Comparison of ENCODE assay signal across 8 cellular contexts in genomic region chr1:52056937-52057231, GRCh38. TPM values are rescaled to one million over a fixed set of nuclear protein-coding genes. Genes with fewer than 3 reads are reported as not detected.
A peak's percentile ranks its signal among the peaks of the same experiment; 100 is the strongest.
DNase-seq lines count a peak whose midpoint lies in the region; ATAC-seq and TF ChIP-seq lines count a peak whose summit lies in the region.

No MANE protein-coding gene starts in this region.

- peak overlapping the region; percentile 89 for H3K9ac ChIP-seq in NT2/D1 (ENCODE audit: insufficient read length, low read depth)

- intact Hi-C loops in heart right ventricle (cut with DNase I) (loop anchor here in 1 of 10 donors (5.0 kb wide), 1 partner anchor 180 kb away; the partner anchor contains the start of gene NRDC), Right ventricle myocardium inferior (cut with DNase I) (loop anchor here (5.0 to 10.0 kb wide), 2 partner anchors 180 to 1168 kb away; partner anchors contain the start of genes CZIB and NRDC), esophagus muscularis mucosa (cut with DNase I) (no loop called here), sigmoid colon (cut with DNase I) (loop anchor here (5.0 to 10.0 kb wide), 2 partner anchors 85 to 238 kb away; partner anchors contain the start of gene ZFYVE9)

- no peak for DNase-seq in heart right ventricle
- no peak for DNase-seq in Right ventricle myocardium inferior (ENCODE audit: missing footprints)
- DNase-seq in NT2/D1 (ENCODE audit: low read depth, low spot score) = no peak
- DNase-seq in esophagus muscularis mucosa (ENCODE audit: extremely low spot score) = no peak
- no peak for DNase-seq in sigmoid colon
- no peak for DNase-seq in inferior parietal cortex (ENCODE audit: extremely low spot score)
- DNase-seq in NCI-H187 (lab: John Stamatoyannopoulos, UW) = no peak

- TF ChIP-seq CTCF in heart right ventricle (IDR thresholded peaks at IDR 0.05) (no peak), esophagus muscularis mucosa (IDR thresholded peaks at IDR 0.05) (no peak), sigmoid colon (IDR thresholded peaks at IDR 0.05) (no peak)

- H3K4me3 ChIP-seq in heart right ventricle (peak overlapping the region; percentile 73 to 99 (median 90)), NT2/D1 (ENCODE audit: insufficient read length, low read depth) (peak overlapping the region; percentile 89), esophagus muscularis mucosa (peak overlapping the region; percentile 87 to 98 (median 95)), sigmoid colon (peak overlapping the region; percentile 77 to 96 (median 83))

- 0 to 2% methylated on average over 4 of the region's 4 CpGs for WGBS in heart right ventricle, 2 donors
- 4% methylated on average over 4 of the region's 4 CpGs for WGBS in esophagus muscularis mucosa
- 0% methylated on average over 4 of the region's 4 CpGs for WGBS in sigmoid colon, 2 donors

- TF ChIP-seq POLR2A in esophagus muscularis mucosa (IDR thresholded peaks at IDR 0.05; ENCODE audit: low read depth) (no peak), sigmoid colon (IDR thresholded peaks at IDR 0.05) (no peak)

- H3K4me1 ChIP-seq in heart right ventricle (peaks cover 2 to 53% (median 37%) of the 10 kb centered on the region in 9 donors), NT2/D1 (ENCODE audit: insufficient read depth, insufficient read length) (no peaks in the 10 kb centered on the region), esophagus muscularis mucosa (peaks cover 37 to 49% (median 47%) of the 10 kb centered on the region in 4 donors), sigmoid colon (peaks cover 0 to 46% (median 33%) of the 10 kb centered on the region in 4 donors)

- peak overlapping the region in 9 of 10 donors; percentile 86 to 97 (median 91) for H3K27ac ChIP-seq in heart right ventricle
- H3K27ac ChIP-seq in esophagus muscularis mucosa (replicated peaks in 1 of 4) = peak overlapping the region; percentile 88 to 95 (median 93)
- peak overlapping the region; percentile 88 to 94 (median 88) for H3K27ac ChIP-seq in sigmoid colon

- TF ChIP-seq EP300 in esophagus muscularis mucosa (IDR thresholded peaks at IDR 0.05) (no peak), sigmoid colon (IDR thresholded peaks at IDR 0.05) (no peak)

- peaks cover 0 to 40% (median 14%) of the 10 kb centered on the region in 9 donors for H3K36me3 ChIP-seq in heart right ventricle
- peaks cover 29% of the 10 kb centered on the region for H3K36me3 ChIP-seq in NT2/D1 (ENCODE audit: insufficient read depth, insufficient read length, low read length)
- H3K36me3 ChIP-seq in esophagus muscularis mucosa = peaks cover 11 to 36% (median 24%) of the 10 kb centered on the region in 4 donors
- peaks cover 3 to 24% (median 12%) of the 10 kb centered on the region in 4 donors for H3K36me3 ChIP-seq in sigmoid colon

- no peak for ATAC-seq in heart right ventricle
- no peak for ATAC-seq in Right ventricle myocardium inferior
- no peak for ATAC-seq in GM21526 (IDR thresholded peaks at IDR 0.05; ENCODE audit: low FRiP score, unreplicated experiment)

- H3K27me3 ChIP-seq in heart right ventricle (no peaks in the 10 kb centered on the region), NT2/D1 (ENCODE audit: insufficient read depth, insufficient read length) (no peaks in the 10 kb centered on the region), esophagus muscularis mucosa (no peaks in the 10 kb centered on the region), sigmoid colon (no peaks in the 10 kb centered on the region)

- H3K9me3 ChIP-seq in heart right ventricle (no peaks in the 10 kb centered on the region), NT2/D1 (ENCODE audit: insufficient read depth, low read length) (no peaks in the 10 kb centered on the region), esophagus muscularis mucosa (no peaks in the 10 kb centered on the region), sigmoid colon (no peaks in the 10 kb centered on the region)

RNA-seq across cellular contexts. Expression of gene BTF3L4, which starts 0.8 kb away (rescaled TPM):
- total RNA-seq in heart right ventricle (10 to 100 TPM; 27.7 to 37.1 (median 30.2) TPM), Right ventricle myocardium inferior (25.5 TPM), esophagus muscularis mucosa (10 to 100 TPM; 22.6 to 48.5 (median 30.2) TPM), sigmoid colon (10 to 100 TPM; 42.9 to 58.1 (median 51.1) TPM)
- polyA plus RNA-seq in heart right ventricle (10 to 100 TPM; 24.9 to 36.3 TPM), sigmoid colon (10 to 100 TPM; 22.2 to 30.0 (median 27.3) TPM)

RNA-seq across cellular contexts. Expression of gene TXNDC12, which starts 1.9 kb away (rescaled TPM):
- total RNA-seq in heart right ventricle (10 to 100 TPM; 18.9 to 34.9 (median 27.3) TPM), Right ventricle myocardium inferior (21.2 TPM), esophagus muscularis mucosa (10 to 100 TPM; 13.7 to 25.8 (median 15.8) TPM), sigmoid colon (10 to 100 TPM; 20.8 to 27.1 (median 26.3) TPM)
- polyA plus RNA-seq in heart right ventricle (10 to 100 TPM; 15.6 to 28.5 TPM), sigmoid colon (10 to 100 TPM in 2 of 3 donors, 1 to 10 TPM in 1; 9.0 to 33.3 (median 16.9) TPM)

RNA-seq across cellular contexts. Expression of gene KTI12, which starts 23.3 kb away (rescaled TPM):
- total RNA-seq in heart right ventricle = 1 to 10 TPM; 1.9 to 4.2 (median 3.5) TPM
- polyA plus RNA-seq in heart right ventricle = 1 to 10 TPM; 2.6 to 7.5 TPM
- 3.1 TPM for total RNA-seq in Right ventricle myocardium inferior
- 10 to 100 TPM in 1 of 4 donors, 1 to 10 TPM in 3; 6.6 to 11.1 (median 8.8) TPM for total RNA-seq in esophagus muscularis mucosa
- 10 to 100 TPM in 3 of 4 donors, 1 to 10 TPM in 1; 8.2 to 15.0 (median 11.0) TPM for total RNA-seq in sigmoid colon
- 1 to 10 TPM; 4.9 to 9.6 (median 6.0) TPM for polyA plus RNA-seq in sigmoid colon
